Comparison of ENCODE assay signal across 2 cellular contexts in genomic region chr14:77133718-77134338, GRCh38.
A peak's percentile ranks its signal among the peaks of the same experiment; 100 is the strongest.
TF ChIP-seq lines count a peak whose summit lies in the region.

No MANE protein-coding gene starts in this region.

TF ChIP-seq in HEK293T, 16 proteins besides CTCF, POLR2A, EP300 and RAD21:
- TF ChIP-seq FOXK2 (IDR thresholded peaks at IDR 0.05) (no peak), TARDBP (IDR thresholded peaks at IDR 0.05) (no peak), FOXA1 (IDR thresholded peaks at IDR 0.05) (no peak), L3MBTL2 (conservative IDR thresholded peaks at IDR 0.05) (no peak)

TF ChIP-seq in K562, 482 proteins besides CTCF, POLR2A, EP300 and RAD21:
- TF ChIP-seq SRSF7 (optimal IDR thresholded peaks at IDR 0.05; ENCODE audit: low read depth, low read length), result no peak
- peak in 1 of 2 experiments; percentile 43; a peak in 1 of 4 replicates for TF ChIP-seq MAZ (CRISPR knock-in tag; conservative IDR thresholded peaks at IDR 0.05 in 1 of 2, IDR thresholded peaks at IDR 0.05 in 1 of 2)
- no peak for TF ChIP-seq RBM39 (optimal IDR thresholded peaks at IDR 0.05; ENCODE audit: low read depth, low read length)
- TF ChIP-seq AFF1 (IDR thresholded peaks at IDR 0.05; ENCODE audit: low read depth in 1 of 2, partially characterized antibody in 2 of 2), result peak in 1 of 2 experiments; percentile 34
- TF ChIP-seq ZBTB8A (IDR thresholded peaks at IDR 0.05; ENCODE audit: partially characterized antibody), result no peak
- no peak for TF ChIP-seq U2AF2 (optimal IDR thresholded peaks at IDR 0.05; ENCODE audit: low read depth, low read length)
- peak; percentile 94 for TF ChIP-seq MIER1 (IDR thresholded peaks at IDR 0.05; ENCODE audit: low read depth)
- no peak for TF ChIP-seq POLR2G (IDR thresholded peaks at IDR 0.05; ENCODE audit: low read depth, low read length)
- TF ChIP-seq GABPB1 (CRISPR knock-in tag; IDR thresholded peaks at IDR 0.05), result no peak
- no peak for TF ChIP-seq POLR2AphosphoS5 (IDR thresholded peaks at IDR 0.05; ENCODE audit: control insufficient read depth, insufficient read depth, low read depth, low read length)
- TF ChIP-seq CXXC5 (CRISPR knock-in tag; IDR thresholded peaks at IDR 0.05), result 0 out of 2 replicates have a peak, but pooled peaks have one; percentile 17
- peak; percentile 97 for TF ChIP-seq EHMT2 (IDR thresholded peaks at IDR 0.05)
- TF ChIP-seq CREM (IDR thresholded peaks at IDR 0.05; ENCODE audit: low read depth), result peak; percentile 72
- TF ChIP-seq ARHGAP35 (IDR thresholded peaks at IDR 0.05; ENCODE audit: partially characterized antibody), result no peak
- TF ChIP-seq REST (CRISPR knock-in tag; IDR thresholded peaks at IDR 0.05; ENCODE audit: low read depth), result peak; percentile 95
- TF ChIP-seq FOSL1 (tag; conservative IDR thresholded peaks at IDR 0.05), result no peak
- no peak for TF ChIP-seq POLR3G (IDR thresholded peaks at IDR 0.05; ENCODE audit: extremely low read depth, insufficient read length, insufficient replicate concordance)
- TF ChIP-seq SIN3A (IDR thresholded peaks at IDR 0.05; ENCODE audit: borderline replicate concordance in 2 of 2, control insufficient read depth in 1 of 2, low read depth in 2 of 2, low read length in 2 of 2), result 0 out of 4 replicates have a peak, but pooled peaks of 1 of the 2 experiments have one; percentile 41
- no peak for TF ChIP-seq ZBTB49 (CRISPR knock-in tag; IDR thresholded peaks at IDR 0.05; ENCODE audit: borderline replicate concordance)
- TF ChIP-seq PTTG1 (tag; IDR thresholded peaks at IDR 0.05; ENCODE audit: low read depth), result no peak
- no peak for TF ChIP-seq XRCC4 (IDR thresholded peaks at IDR 0.05; ENCODE audit: extremely low read depth, insufficient read depth, insufficient read length)
- TF ChIP-seq ZNF24 (IDR thresholded peaks at IDR 0.05), result no peak
- TF ChIP-seq RCOR1 (IDR thresholded peaks at IDR 0.05; ENCODE audit: borderline replicate concordance in 1 of 2, low read depth in 2 of 2, low read length in 2 of 2), result 0 out of 4 replicates have a peak, but pooled peaks of 1 of the 2 experiments have one; percentile 39
- peak; percentile 18; the same call in 1 of the 2 replicates for TF ChIP-seq USF1 (CRISPR knock-in tag; IDR thresholded peaks at IDR 0.05)
- TF ChIP-seq KLF6 (CRISPR knock-in tag; IDR thresholded peaks at IDR 0.05; ENCODE audit: borderline replicate concordance), result no peak
- peak in 1 of 2 experiments; percentile 41; a peak in 2 of 4 replicates for TF ChIP-seq MNT (conservative IDR thresholded peaks at IDR 0.05)
- 0 out of 2 replicates have a peak, but pooled peaks have one; percentile 46 for TF ChIP-seq ZNF766 (CRISPR knock-in tag; conservative IDR thresholded peaks at IDR 0.05)
- no peak for TF ChIP-seq ZNF592 (IDR thresholded peaks at IDR 0.05)
- no peak for TF ChIP-seq TAF15 (IDR thresholded peaks at IDR 0.05; ENCODE audit: low read depth, low read length)
- TF ChIP-seq ETS2 (tag; IDR thresholded peaks at IDR 0.05; ENCODE audit: borderline replicate concordance, poor library complexity, severe bottlenecking), result no peak
- TF ChIP-seq HNRNPLL (IDR thresholded peaks at IDR 0.05; ENCODE audit: low read depth, low read length, poor library complexity, severe bottlenecking), result no peak
- TF ChIP-seq SMARCB1 (IDR thresholded peaks at IDR 0.05; ENCODE audit: insufficient read length, low read depth), result no peak
- TF ChIP-seq BCOR (IDR thresholded peaks at IDR 0.05), result no peak
- no peak for TF ChIP-seq TSC22D4 (tag; IDR thresholded peaks at IDR 0.05)
- 0 out of 2 replicates have a peak, but pooled peaks have one; percentile 53 for TF ChIP-seq ZNF511 (CRISPR knock-in tag; IDR thresholded peaks at IDR 0.05)
- no peak for TF ChIP-seq MECOM (CRISPR knock-in tag; IDR thresholded peaks at IDR 0.05)
